Comparison of ENCODE assay signal across 10 cellular contexts in genomic region chr20:3218307-3218988, GRCh38. TPM values are rescaled to one million over a fixed set of nuclear protein-coding genes. Genes with fewer than 3 reads are reported as not detected.
DNase-seq lines count a peak whose midpoint lies in the region; ATAC-seq and TF ChIP-seq lines count a peak whose summit lies in the region.
"Had no signal": no experiment of that assay in that cellular context is flagged by ENCODE, and none has a peak within 500 bp of the region (broad histone marks: within the 10 kb centered on the region; RNA-seq: fewer than 3 reads in every experiment).

No MANE protein-coding gene starts in this region.

- H3K36me3 ChIP-seq in neural cell (ENCODE audit: insufficient read depth, low read length) (no peaks in the 10 kb centered on the region), thoracic aorta (peaks cover 11% of the 10 kb centered on the region)

- TF ChIP-seq RAD21 in neural cell (conservative IDR thresholded peaks at IDR 0.05), result no peak

- ATAC-seq in GM19467 (IDR thresholded peaks at IDR 0.05; ENCODE audit: unreplicated experiment) (peak; percentile 55), thoracic aorta (ENCODE audit: insufficient number of reproducible peaks, low FRiP score, low read depth) (no peak)

- no peak overlapping the region for H3K4me2 ChIP-seq in neural cell (ENCODE audit: low read length)
- H3K4me2 ChIP-seq: KMS-11 had no signal

- no peaks in the 10 kb centered on the region for H3F3A ChIP-seq in neural cell (ENCODE audit: insufficient read depth, low read length, poor library complexity, severe bottlenecking)

- peaks cover 44 to 84% of the 10 kb centered on the region in 2 donors for H3K36me3 Mint-ChIP-seq in CD14-positive monocyte

- no peak overlapping the region for H3K4me3 ChIP-seq in neural cell (ENCODE audit: low read length)
- no peak overlapping the region for H3K4me3 ChIP-seq in thoracic aorta
- H3K4me3 ChIP-seq: skin epidermis had no signal

- no peak overlapping the region for H3K4me3 Mint-ChIP-seq in CD14-positive monocyte

- H3K4me1 Mint-ChIP-seq in CD14-positive monocyte, result peaks cover 7% of the 10 kb centered on the region

- no peaks in the 10 kb centered on the region for H4K20me1 ChIP-seq in neural cell (ENCODE audit: insufficient read depth)

- H2AFZ ChIP-seq in neural cell (ENCODE audit: low read depth, low read length), result no peak overlapping the region

- H3K27ac ChIP-seq in neural cell (ENCODE audit: low read length), result no peak overlapping the region
- H3K27ac ChIP-seq in thoracic aorta, result no peak overlapping the region
- H3K27ac ChIP-seq: KMS-11 had no signal

- H3K79me2 ChIP-seq in neural cell (replicated peaks; ENCODE audit: insufficient read depth, low read length), result no peaks in the 10 kb centered on the region

- DNase-seq in CD14-positive monocyte (ENCODE audit: low spot score), result no peak
- peak; percentile 24 for DNase-seq in NCI-H1694 treated with DMSO at 0.1 percent for 48 hours (lab: John Stamatoyannopoulos, UW)
- DNase-seq in activated CD8-positive, alpha-beta memory T cell treated with anti-CD3 and anti-CD28 coated beads for 24 hours, result peak; percentile 93
- peak; percentile 44 for DNase-seq in epidermal melanocyte (ENCODE audit: insufficient read length, low spot score)
- no peak for DNase-seq in thoracic aorta (ENCODE audit: low spot score)
- DNase-seq in DMS79 treated with DMSO at 0.1 percent for 48 hours (lab: John Stamatoyannopoulos, UW), result no peak

- H3K9me3 Mint-ChIP-seq in CD14-positive monocyte, result no peaks in the 10 kb centered on the region

- no peaks in the 10 kb centered on the region for H3K9me3 ChIP-seq in neural cell (ENCODE audit: low read length)
- H3K9me3 ChIP-seq in thoracic aorta, result no peaks in the 10 kb centered on the region

- H3K27me3 ChIP-seq in neural cell (ENCODE audit: insufficient read depth, low read depth, low read length) (no peaks in the 10 kb centered on the region), thoracic aorta (replicated peaks; ENCODE audit: insufficient read depth) (no peaks in the 10 kb centered on the region)

- no peak overlapping the region for H3K27ac Mint-ChIP-seq in CD14-positive monocyte

- peaks cover 0 to 6% of the 10 kb centered on the region in 2 donors for H3K4me1 ChIP-seq in thoracic aorta (ENCODE audit: control insufficient read depth in 1 of 2, low read depth in 2 of 2)

- intact Hi-C loops in CD14-positive monocyte (cut with micrococcal nuclease), result loop anchor here (5.0 to 10.0 kb wide), 2 partner anchors 94 to 96 kb away; no protein-coding TSS in a partner anchor

- no peak overlapping the region for H3K9ac ChIP-seq in neural cell (ENCODE audit: low read length)
- H3K9ac ChIP-seq: KMS-11 had no signal

- no peak for TF ChIP-seq EP300 in neural cell (conservative IDR thresholded peaks at IDR 0.05; ENCODE audit: poor library complexity, severe bottlenecking)

- peaks cover 0 to 1% (median 0%) of the 10 kb centered on the region in 3 donors for H3K27me3 Mint-ChIP-seq in CD14-positive monocyte (ENCODE audit: low read depth in 3 of 3)

- TF ChIP-seq CTCF in CD14-positive monocyte (IDR thresholded peaks at IDR 0.05), result peak; percentile 97
- peak; percentile 56 for TF ChIP-seq CTCF in neural cell (IDR thresholded peaks at IDR 0.05; ENCODE audit: poor library complexity, severe bottlenecking)
- TF ChIP-seq CTCF in thoracic aorta (IDR thresholded peaks at IDR 0.05), result peak; percentile 89

- no peaks in the 10 kb centered on the region for H3K9me2 ChIP-seq in neural cell (ENCODE audit: insufficient read depth, low read length)

TF ChIP-seq in neural cell, 6 proteins besides CTCF, POLR2A, EP300 and RAD21:
- TF ChIP-seq POLR2AphosphoS5 (IDR thresholded peaks at IDR 0.05) (no peak), SMC3 (conservative IDR thresholded peaks at IDR 0.05; ENCODE audit: poor library complexity) (peak; percentile 34)

RNA-seq across cellular contexts. Expression of gene ITPA, which starts 9.2 kb away (rescaled TPM):
- polyA plus RNA-seq in CD14-positive monocyte, result 10 to 100 TPM; 57.0 to 62.8 TPM
- polyA plus RNA-seq in neural cell, result 87.1 and 89.5 TPM in 2 replicates
- 26.3 and 27.3 TPM in 2 replicates for polyA minus RNA-seq in neural cell
- 10 to 100 TPM; 35.1 to 35.7 TPM for total RNA-seq in thoracic aorta

RNA-seq across cellular contexts. Expression of gene DDRGK1, which starts 14.0 kb away (rescaled TPM):
- polyA plus RNA-seq in CD14-positive monocyte, result 10 to 100 TPM; 39.9 to 42.7 TPM
- polyA plus RNA-seq in neural cell, result 67.6 and 77.8 TPM in 2 replicates
- polyA minus RNA-seq in neural cell, result 43.8 and 44.9 TPM in 2 replicates
- total RNA-seq in thoracic aorta, result 10 to 100 TPM; 60.9 to 90.9 TPM

RNA-seq across cellular contexts. Expression of gene SLC4A11, which starts 20.5 kb away (rescaled TPM):
- polyA plus RNA-seq in CD14-positive monocyte, result under 1 TPM in 1 of 2 donors, not detected in 1; 0.11 TPM
- polyA plus RNA-seq in neural cell, result 0.19 TPM in 1 of 2 replicates, not detected in the other
- 0.24 TPM in 1 of 2 replicates, not detected in the other for polyA minus RNA-seq in neural cell
- under 1 TPM in 1 of 2 donors, not detected in 1; 0.27 TPM for total RNA-seq in thoracic aorta

RNA-seq across cellular contexts. Expression of gene LZTS3, which starts 45.1 kb away (rescaled TPM):
- polyA plus RNA-seq in CD14-positive monocyte (under 1 TPM in 1 of 2 donors, not detected in 1; 0.05 TPM), neural cell (33.8 and 42.0 TPM in 2 replicates)
- polyA minus RNA-seq in neural cell, result 31.4 and 32.3 TPM in 2 replicates
- 10 to 100 TPM in 1 of 2 donors, 1 to 10 TPM in 1; 9.5 to 18.1 TPM for total RNA-seq in thoracic aorta

RNA-seq across cellular contexts. Expression of gene FASTKD5, which starts 58.8 kb away (rescaled TPM):
- polyA plus RNA-seq in CD14-positive monocyte (10 to 100 TPM; 12.5 to 13.7 TPM), neural cell (14.2 and 17.0 TPM in 2 replicates)
- polyA minus RNA-seq in neural cell, result 29.9 and 31.3 TPM in 2 replicates
- 10 to 100 TPM; 13.1 to 25.7 TPM for total RNA-seq in thoracic aorta

Comparison
In these comparisons a context has a peak if more than half of its experiments do, and no peak if none do; other contexts are left out.
1. DNase-seq: peak in NCI-H1694 treated with DMSO at 0.1 percent for 48 hours (single experiment), activated CD8-positive, alpha-beta memory T cell treated with anti-CD3 and anti-CD28 coated beads for 24 hours (single experiment) and epidermal melanocyte (single experiment); none in CD14-positive monocyte (single experiment), thoracic aorta (single experiment) and DMS79 treated with DMSO at 0.1 percent for 48 hours (single experiment).
2. Peak in every context shown above with its lines, with median percentiles within 50 percentile points of each other: CTCF ChIP-seq.